Comparison of ENCODE assay signal across 1 cellular context in genomic region chr6:166760288-166760687, GRCh38.
TF ChIP-seq lines count a peak whose summit lies in the region.

No MANE protein-coding gene starts in this region.

TF ChIP-seq in SK-N-SH treated with all-trans-retinoic acid at 6 μM for 48 hours, 23 proteins besides CTCF, POLR2A, EP300 and RAD21 (continued from another document):
- TF ChIP-seq, protein P1, sequence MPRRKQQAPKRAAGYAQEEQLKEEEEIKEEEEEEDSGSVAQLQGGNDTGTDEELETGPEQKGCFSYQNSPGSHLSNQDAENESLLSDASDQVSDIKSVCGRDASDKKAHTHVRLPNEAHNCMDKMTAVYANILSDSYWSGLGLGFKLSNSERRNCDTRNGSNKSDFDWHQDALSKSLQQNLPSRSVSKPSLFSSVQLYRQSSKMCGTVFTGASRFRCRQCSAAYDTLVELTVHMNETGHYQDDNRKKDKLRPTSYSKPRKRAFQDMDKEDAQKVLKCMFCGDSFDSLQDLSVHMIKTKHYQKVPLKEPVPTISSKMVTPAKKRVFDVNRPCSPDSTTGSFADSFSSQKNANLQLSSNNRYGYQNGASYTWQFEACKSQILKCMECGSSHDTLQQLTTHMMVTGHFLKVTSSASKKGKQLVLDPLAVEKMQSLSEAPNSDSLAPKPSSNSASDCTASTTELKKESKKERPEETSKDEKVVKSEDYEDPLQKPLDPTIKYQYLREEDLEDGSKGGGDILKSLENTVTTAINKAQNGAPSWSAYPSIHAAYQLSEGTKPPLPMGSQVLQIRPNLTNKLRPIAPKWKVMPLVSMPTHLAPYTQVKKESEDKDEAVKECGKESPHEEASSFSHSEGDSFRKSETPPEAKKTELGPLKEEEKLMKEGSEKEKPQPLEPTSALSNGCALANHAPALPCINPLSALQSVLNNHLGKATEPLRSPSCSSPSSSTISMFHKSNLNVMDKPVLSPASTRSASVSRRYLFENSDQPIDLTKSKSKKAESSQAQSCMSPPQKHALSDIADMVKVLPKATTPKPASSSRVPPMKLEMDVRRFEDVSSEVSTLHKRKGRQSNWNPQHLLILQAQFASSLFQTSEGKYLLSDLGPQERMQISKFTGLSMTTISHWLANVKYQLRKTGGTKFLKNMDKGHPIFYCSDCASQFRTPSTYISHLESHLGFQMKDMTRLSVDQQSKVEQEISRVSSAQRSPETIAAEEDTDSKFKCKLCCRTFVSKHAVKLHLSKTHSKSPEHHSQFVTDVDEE (CRISPR knock-in tag; IDR thresholded peaks at IDR 0.05), result no peak
